In the genomic region with DNA sequence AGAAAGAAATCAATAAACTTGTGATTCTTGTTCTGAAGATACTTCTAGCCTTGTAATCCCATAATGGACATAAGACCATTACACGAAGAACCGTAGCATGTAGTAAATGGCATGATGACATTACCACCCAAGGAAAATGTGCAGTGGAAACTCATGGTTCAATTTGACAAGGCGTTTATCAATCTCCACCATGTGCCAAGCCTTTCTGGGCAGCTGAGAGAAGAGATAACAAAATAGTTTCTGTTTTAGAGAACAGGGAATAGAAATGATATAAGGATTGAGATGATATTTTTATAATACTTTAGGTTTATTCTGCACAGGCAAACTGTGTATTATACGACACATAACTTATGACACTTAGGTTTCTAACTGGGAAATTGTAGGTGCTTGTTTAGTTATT, we compare ENCODE assay signal across 17 cellular contexts.
"Had no signal": no experiment of that assay in that cellular context is flagged by ENCODE, and none has a peak within 500 bp of the region (broad histone marks: within the 10 kb centered on the region; RNA-seq: fewer than 3 reads in every experiment).

No MANE protein-coding gene starts in this region.

- ATAC-seq: left lung; natural killer cell treated with Interleukin-12 subunit alpha and Interleukin-12 subunit beta and Interleukin-15 and Interleukin-18, amount 100 ng/mL, for 72 hours; pancreas; sciatic nerve; stimulated activated naive B cell treated with anti-CD40 and anti-IgM and Interleukin-4, amounts not matched to agents 10 μg/mL and 1 μg/mL and 100 μg/mL, for 72 hours; stimulated activated naive CD8-positive, alpha-beta T cell treated with anti-CD3 and anti-CD28 coated beads, Interleukin-15, amount 100 ng/mL, for 72 hours had no signal

- H3K27me3 Mint-ChIP-seq: natural killer cell treated with Interleukin-12 subunit alpha and Interleukin-12 subunit beta and Interleukin-15 and Interleukin-18, amount 100 ng/mL, for 72 hours; progenitor cell of endocrine pancreas; stimulated activated naive B cell treated with anti-CD40 and anti-IgM and Interleukin-4, amounts not matched to agents 10 μg/mL and 1 μg/mL and 100 μg/mL, for 72 hours; stimulated activated naive CD8-positive, alpha-beta T cell treated with anti-CD3 and anti-CD28 coated beads, Interleukin-15, amount 100 ng/mL, for 72 hours had no signal

- DNase-seq: effector CD4-positive, alpha-beta T cell; endodermal cell; foreskin melanocyte; head of caudate nucleus; left lung; mesenchymal stem cell; midbrain; occipital lobe; pancreas; stimulated activated CD4-positive, alpha-beta T cell treated with anti-CD3 and anti-CD28 coated beads, Interleukin-2, amount 100 ng/mL, for 24 hours; stimulated activated CD4-positive, alpha-beta T cell treated with anti-CD3 and anti-CD28 coated beads, Interleukin-4, amount 100 ng/mL, for 4 hours; stimulated activated naive B cell treated with anti-CD40 and anti-IgM and Interleukin-4, amounts not matched to agents 10 μg/mL and 1 μg/mL and 100 μg/mL, for 72 hours; stimulated activated naive CD8-positive, alpha-beta T cell treated with anti-CD3 and anti-CD28 coated beads, Interleukin-15, amount 100 ng/mL, for 72 hours; testis had no signal

- H3K4me3 Mint-ChIP-seq: endodermal cell; natural killer cell treated with Interleukin-12 subunit alpha and Interleukin-12 subunit beta and Interleukin-15 and Interleukin-18, amount 100 ng/mL, for 72 hours; stimulated activated naive B cell treated with anti-CD40 and anti-IgM and Interleukin-4, amounts not matched to agents 10 μg/mL and 1 μg/mL and 100 μg/mL, for 72 hours; stimulated activated naive CD8-positive, alpha-beta T cell treated with anti-CD3 and anti-CD28 coated beads, Interleukin-15, amount 100 ng/mL, for 72 hours had no signal

- H3K9me3 Mint-ChIP-seq: endodermal cell; natural killer cell treated with Interleukin-12 subunit alpha and Interleukin-12 subunit beta and Interleukin-15 and Interleukin-18, amount 100 ng/mL, for 72 hours; stimulated activated naive B cell treated with anti-CD40 and anti-IgM and Interleukin-4, amounts not matched to agents 10 μg/mL and 1 μg/mL and 100 μg/mL, for 72 hours; stimulated activated naive CD8-positive, alpha-beta T cell treated with anti-CD3 and anti-CD28 coated beads, Interleukin-15, amount 100 ng/mL, for 72 hours had no signal

- H3K36me3 Mint-ChIP-seq: natural killer cell treated with Interleukin-12 subunit alpha and Interleukin-12 subunit beta and Interleukin-15 and Interleukin-18, amount 100 ng/mL, for 72 hours had no signal

- H3K4me1 Mint-ChIP-seq: stimulated activated naive B cell treated with anti-CD40 and anti-IgM and Interleukin-4, amounts not matched to agents 10 μg/mL and 1 μg/mL and 100 μg/mL, for 72 hours; stimulated activated naive CD8-positive, alpha-beta T cell treated with anti-CD3 and anti-CD28 coated beads, Interleukin-15, amount 100 ng/mL, for 72 hours had no signal

- H3K27ac Mint-ChIP-seq: endodermal cell; natural killer cell treated with Interleukin-12 subunit alpha and Interleukin-12 subunit beta and Interleukin-15 and Interleukin-18, amount 100 ng/mL, for 72 hours; progenitor cell of endocrine pancreas; stimulated activated naive B cell treated with anti-CD40 and anti-IgM and Interleukin-4, amounts not matched to agents 10 μg/mL and 1 μg/mL and 100 μg/mL, for 72 hours; stimulated activated naive CD8-positive, alpha-beta T cell treated with anti-CD3 and anti-CD28 coated beads, Interleukin-15, amount 100 ng/mL, for 72 hours had no signal
